1 cellular context compared by ENCODE assay signal in the genomic region with DNA sequence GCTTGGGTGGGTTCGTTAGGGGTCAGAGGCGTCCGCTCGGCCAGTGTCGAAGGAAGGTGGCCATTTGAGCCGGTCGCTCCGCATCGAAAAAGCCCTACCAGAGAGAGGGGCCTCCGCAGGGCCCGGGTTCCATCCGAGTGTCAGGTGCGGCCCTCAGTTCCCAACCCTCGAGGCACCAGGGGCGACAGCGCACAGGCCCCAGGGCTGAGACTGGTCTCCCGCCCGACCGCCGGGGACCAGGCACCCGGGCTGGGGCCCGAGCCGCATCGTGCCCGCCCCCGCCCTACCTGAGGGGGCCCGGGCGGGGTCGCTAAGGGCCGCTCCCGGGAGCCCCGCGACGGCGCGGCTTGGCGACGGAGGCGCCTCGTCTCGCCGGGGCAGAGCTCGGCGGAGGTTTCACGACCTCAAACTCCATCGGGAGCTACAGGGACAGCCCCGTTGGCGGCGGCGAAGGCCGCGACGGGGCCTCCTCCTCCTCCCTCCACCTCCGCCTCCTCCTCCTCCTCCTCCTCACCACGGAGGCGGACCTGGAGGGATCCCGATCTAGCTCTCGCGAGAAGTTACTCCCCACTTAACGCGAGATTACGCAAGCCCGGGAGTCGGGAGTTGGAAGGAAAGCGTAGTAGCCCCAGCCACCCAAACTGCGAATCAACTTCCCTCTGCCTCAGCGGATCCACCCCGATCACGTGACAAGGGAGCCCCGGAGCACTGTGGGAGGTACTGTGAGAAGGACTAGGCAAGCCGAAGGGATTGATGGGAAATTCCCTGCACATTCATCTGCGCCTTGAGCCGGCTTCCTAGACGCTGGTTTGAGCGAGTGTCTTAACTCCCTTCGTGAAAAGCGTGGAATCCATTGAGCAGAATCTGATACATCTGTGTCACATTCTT.
TF ChIP-seq lines count a peak whose summit lies in the region.

A gene with protein sequence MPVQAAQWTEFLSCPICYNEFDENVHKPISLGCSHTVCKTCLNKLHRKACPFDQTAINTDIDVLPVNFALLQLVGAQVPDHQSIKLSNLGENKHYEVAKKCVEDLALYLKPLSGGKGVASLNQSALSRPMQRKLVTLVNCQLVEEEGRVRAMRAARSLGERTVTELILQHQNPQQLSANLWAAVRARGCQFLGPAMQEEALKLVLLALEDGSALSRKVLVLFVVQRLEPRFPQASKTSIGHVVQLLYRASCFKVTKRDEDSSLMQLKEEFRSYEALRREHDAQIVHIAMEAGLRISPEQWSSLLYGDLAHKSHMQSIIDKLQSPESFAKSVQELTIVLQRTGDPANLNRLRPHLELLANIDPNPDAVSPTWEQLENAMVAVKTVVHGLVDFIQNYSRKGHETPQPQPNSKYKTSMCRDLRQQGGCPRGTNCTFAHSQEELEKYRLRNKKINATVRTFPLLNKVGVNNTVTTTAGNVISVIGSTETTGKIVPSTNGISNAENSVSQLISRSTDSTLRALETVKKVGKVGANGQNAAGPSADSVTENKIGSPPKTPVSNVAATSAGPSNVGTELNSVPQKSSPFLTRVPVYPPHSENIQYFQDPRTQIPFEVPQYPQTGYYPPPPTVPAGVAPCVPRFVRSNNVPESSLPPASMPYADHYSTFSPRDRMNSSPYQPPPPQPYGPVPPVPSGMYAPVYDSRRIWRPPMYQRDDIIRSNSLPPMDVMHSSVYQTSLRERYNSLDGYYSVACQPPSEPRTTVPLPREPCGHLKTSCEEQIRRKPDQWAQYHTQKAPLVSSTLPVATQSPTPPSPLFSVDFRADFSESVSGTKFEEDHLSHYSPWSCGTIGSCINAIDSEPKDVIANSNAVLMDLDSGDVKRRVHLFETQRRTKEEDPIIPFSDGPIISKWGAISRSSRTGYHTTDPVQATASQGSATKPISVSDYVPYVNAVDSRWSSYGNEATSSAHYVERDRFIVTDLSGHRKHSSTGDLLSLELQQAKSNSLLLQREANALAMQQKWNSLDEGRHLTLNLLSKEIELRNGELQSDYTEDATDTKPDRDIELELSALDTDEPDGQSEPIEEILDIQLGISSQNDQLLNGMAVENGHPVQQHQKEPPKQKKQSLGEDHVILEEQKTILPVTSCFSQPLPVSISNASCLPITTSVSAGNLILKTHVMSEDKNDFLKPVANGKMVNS (minus strand): TSS at position 537 of the 888 bp plus-strand sequence. CDS start 7,850 bp downstream, outside the sequence.

TF ChIP-seq in K562, 482 proteins besides CTCF, POLR2A, EP300 and RAD21 (continued from another document and continues in another):
- peak; percentile 84 for TF ChIP-seq RB1 (IDR thresholded peaks at IDR 0.05; ENCODE audit: low read depth)
- no peak for TF ChIP-seq ZNF79 (CRISPR knock-in tag; IDR thresholded peaks at IDR 0.05; ENCODE audit: low read depth)
- TF ChIP-seq, protein P1, sequence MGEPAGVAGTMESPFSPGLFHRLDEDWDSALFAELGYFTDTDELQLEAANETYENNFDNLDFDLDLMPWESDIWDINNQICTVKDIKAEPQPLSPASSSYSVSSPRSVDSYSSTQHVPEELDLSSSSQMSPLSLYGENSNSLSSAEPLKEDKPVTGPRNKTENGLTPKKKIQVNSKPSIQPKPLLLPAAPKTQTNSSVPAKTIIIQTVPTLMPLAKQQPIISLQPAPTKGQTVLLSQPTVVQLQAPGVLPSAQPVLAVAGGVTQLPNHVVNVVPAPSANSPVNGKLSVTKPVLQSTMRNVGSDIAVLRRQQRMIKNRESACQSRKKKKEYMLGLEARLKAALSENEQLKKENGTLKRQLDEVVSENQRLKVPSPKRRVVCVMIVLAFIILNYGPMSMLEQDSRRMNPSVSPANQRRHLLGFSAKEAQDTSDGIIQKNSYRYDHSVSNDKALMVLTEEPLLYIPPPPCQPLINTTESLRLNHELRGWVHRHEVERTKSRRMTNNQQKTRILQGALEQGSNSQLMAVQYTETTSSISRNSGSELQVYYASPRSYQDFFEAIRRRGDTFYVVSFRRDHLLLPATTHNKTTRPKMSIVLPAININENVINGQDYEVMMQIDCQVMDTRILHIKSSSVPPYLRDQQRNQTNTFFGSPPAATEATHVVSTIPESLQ (CRISPR knock-in tag; IDR thresholded peaks at IDR 0.05): no peak
- TF ChIP-seq ZNF146 (CRISPR knock-in tag; IDR thresholded peaks at IDR 0.05; ENCODE audit: unreplicated experiment): no peak
- TF ChIP-seq, protein P2, sequence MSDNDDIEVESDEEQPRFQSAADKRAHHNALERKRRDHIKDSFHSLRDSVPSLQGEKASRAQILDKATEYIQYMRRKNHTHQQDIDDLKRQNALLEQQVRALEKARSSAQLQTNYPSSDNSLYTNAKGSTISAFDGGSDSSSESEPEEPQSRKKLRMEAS (CRISPR knock-in tag; IDR thresholded peaks at IDR 0.05): no peak; the same call in 1 of the 2 replicates
- TF ChIP-seq PURB (CRISPR knock-in tag; IDR thresholded peaks at IDR 0.05; ENCODE audit: low read depth): no peak
- peak; percentile 29; the same call in 1 of the 2 replicates for TF ChIP-seq KLF1 (tag; IDR thresholded peaks at IDR 0.05)
- TF ChIP-seq, protein P3, sequence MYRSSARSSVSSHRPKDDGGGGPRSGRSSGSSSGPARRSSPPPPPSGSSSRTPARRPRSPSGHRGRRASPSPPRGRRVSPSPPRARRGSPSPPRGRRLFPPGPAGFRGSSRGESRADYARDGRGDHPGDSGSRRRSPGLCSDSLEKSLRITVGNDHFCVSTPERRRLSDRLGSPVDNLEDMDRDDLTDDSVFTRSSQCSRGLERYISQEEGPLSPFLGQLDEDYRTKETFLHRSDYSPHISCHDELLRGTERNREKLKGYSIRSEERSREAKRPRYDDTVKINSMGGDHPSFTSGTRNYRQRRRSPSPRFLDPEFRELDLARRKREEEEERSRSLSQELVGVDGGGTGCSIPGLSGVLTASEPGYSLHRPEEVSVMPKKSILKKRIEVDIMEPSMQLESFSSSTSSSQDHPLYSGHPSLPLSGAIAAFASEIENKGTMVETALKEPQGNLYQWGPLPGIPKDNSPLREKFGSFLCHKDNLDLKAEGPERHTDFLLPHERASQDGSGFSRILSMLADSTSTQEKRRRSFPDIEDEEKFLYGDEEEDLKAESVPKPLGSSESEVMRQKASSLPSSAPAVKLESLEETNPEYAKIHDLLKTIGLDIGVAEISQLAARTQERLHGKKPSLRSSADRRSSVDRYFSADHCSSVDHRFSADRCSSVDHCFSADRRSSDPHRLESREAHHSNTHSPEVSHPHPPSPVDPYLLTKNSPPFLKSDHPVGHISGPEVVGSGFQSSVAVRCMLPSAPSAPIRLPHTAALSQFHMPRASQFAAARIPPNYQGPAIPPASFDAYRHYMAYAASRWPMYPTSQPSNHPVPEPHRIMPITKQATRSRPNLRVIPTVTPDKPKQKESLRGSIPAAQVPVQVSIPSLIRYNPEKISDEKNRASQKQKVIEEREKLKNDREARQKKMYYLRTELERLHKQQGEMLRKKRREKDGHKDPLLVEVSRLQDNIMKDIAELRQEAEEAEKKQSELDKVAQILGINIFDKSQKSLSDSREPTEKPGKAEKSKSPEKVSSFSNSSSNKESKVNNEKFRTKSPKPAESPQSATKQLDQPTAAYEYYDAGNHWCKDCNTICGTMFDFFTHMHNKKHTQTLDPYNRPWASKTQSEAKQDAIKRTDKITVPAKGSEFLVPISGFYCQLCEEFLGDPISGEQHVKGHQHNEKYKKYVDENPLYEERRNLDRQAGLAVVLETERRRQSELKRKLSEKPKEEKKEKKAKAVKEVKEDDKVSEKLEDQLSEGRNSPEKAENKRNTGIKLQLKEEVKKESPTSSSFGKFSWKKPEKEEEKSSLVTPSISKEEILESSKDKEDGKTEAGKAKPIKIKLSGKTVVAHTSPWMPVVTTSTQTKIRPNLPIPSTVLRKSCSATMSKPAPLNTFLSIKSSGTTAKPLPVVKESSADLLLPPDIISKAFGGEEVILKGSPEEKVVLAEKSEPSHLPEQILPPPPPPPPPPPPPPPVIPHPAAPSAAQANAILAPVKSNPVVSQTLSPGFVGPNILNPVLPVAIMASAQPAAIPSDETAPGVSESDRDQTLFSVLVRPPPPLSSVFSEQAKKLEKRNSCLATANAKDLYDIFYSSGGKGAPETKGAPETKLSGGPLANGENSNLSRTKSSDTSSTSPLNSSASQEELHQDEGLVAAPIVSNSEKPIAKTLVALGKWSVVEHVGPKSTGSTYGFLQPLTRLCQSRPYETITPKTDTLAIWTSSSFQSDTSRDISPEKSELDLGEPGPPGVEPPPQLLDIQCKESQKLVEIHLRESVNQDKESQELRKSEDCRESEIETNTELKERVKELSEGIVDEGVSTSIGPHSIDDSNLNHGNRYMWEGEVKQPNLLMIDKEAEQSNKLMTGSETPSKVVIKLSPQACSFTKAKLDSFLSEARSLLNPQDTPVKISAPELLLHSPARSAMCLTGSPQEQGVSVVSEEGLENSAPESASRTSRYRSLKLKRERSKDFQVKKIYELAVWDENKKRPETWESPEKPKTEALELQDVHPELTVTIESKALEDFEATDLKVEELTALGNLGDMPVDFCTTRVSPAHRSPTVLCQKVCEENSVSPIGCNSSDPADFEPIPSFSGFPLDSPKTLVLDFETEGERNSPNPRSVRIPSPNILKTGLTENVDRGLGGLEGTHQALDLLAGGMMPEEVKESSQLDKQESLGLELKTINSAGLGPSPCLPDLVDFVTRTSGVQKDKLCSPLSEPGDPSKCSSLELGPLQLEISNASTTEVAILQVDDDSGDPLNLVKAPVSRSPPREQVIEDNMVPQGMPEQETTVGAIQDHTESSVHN (IDR thresholded peaks at IDR 0.05; ENCODE audit: borderline replicate concordance in 1 of 2, low read depth in 1 of 2): no peak
- TF ChIP-seq FIP1L1 (IDR thresholded peaks at IDR 0.05; ENCODE audit: low read depth, low read length, poor library complexity, severe bottlenecking): peak; percentile 88
- TF ChIP-seq CBX3 (IDR thresholded peaks at IDR 0.05; ENCODE audit: borderline replicate concordance in 1 of 2, low read length in 2 of 2): peak in 1 of 2 experiments; percentile 94; a peak in 1 of 3 replicates
- TF ChIP-seq STAT5A (IDR thresholded peaks at IDR 0.05; ENCODE audit: borderline replicate concordance, low read length): no peak
- TF ChIP-seq, protein P4, sequence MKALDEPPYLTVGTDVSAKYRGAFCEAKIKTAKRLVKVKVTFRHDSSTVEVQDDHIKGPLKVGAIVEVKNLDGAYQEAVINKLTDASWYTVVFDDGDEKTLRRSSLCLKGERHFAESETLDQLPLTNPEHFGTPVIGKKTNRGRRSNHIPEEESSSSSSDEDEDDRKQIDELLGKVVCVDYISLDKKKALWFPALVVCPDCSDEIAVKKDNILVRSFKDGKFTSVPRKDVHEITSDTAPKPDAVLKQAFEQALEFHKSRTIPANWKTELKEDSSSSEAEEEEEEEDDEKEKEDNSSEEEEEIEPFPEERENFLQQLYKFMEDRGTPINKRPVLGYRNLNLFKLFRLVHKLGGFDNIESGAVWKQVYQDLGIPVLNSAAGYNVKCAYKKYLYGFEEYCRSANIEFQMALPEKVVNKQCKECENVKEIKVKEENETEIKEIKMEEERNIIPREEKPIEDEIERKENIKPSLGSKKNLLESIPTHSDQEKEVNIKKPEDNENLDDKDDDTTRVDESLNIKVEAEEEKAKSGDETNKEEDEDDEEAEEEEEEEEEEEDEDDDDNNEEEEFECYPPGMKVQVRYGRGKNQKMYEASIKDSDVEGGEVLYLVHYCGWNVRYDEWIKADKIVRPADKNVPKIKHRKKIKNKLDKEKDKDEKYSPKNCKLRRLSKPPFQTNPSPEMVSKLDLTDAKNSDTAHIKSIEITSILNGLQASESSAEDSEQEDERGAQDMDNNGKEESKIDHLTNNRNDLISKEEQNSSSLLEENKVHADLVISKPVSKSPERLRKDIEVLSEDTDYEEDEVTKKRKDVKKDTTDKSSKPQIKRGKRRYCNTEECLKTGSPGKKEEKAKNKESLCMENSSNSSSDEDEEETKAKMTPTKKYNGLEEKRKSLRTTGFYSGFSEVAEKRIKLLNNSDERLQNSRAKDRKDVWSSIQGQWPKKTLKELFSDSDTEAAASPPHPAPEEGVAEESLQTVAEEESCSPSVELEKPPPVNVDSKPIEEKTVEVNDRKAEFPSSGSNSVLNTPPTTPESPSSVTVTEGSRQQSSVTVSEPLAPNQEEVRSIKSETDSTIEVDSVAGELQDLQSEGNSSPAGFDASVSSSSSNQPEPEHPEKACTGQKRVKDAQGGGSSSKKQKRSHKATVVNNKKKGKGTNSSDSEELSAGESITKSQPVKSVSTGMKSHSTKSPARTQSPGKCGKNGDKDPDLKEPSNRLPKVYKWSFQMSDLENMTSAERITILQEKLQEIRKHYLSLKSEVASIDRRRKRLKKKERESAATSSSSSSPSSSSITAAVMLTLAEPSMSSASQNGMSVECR (CRISPR knock-in tag; IDR thresholded peaks at IDR 0.05): no peak
- peak; percentile 46 to 65; a peak in 2 of 4 replicates for TF ChIP-seq SIN3A (IDR thresholded peaks at IDR 0.05; ENCODE audit: borderline replicate concordance in 2 of 2, control insufficient read depth in 1 of 2, low read depth in 2 of 2, low read length in 2 of 2)
- TF ChIP-seq SRSF1 (IDR thresholded peaks at IDR 0.05; ENCODE audit: low read depth, low read length): no peak
- peak; percentile 67; the same call in 1 of the 2 replicates for TF ChIP-seq CREM (IDR thresholded peaks at IDR 0.05; ENCODE audit: low read depth)
- no peak for TF ChIP-seq ZNF274 (IDR thresholded peaks at IDR 0.05; ENCODE audit: borderline replicate concordance, low read depth, low read length)
- TF ChIP-seq, protein P5, sequence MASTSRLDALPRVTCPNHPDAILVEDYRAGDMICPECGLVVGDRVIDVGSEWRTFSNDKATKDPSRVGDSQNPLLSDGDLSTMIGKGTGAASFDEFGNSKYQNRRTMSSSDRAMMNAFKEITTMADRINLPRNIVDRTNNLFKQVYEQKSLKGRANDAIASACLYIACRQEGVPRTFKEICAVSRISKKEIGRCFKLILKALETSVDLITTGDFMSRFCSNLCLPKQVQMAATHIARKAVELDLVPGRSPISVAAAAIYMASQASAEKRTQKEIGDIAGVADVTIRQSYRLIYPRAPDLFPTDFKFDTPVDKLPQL (IDR thresholded peaks at IDR 0.05; ENCODE audit: extremely low read depth, insufficient read length): no peak
